1 cellular context compared by ENCODE assay signal in genomic region chr1:204286841-204287387, GRCh38.
TF ChIP-seq lines count a peak whose summit lies in the region.

No MANE protein-coding gene starts in this region.

TF ChIP-seq in WTC11, 78 proteins besides CTCF, POLR2A, EP300 and RAD21 (continued from another document):
- TF ChIP-seq STAT6 (CRISPR knock-in tag; conservative IDR thresholded peaks at IDR 0.05; ENCODE audit: low read depth) (no peak), GRHL2 (CRISPR knock-in tag; IDR thresholded peaks at IDR 0.05; ENCODE audit: insufficient replicate concordance, severe bottlenecking) (no peak), JAZF1 (CRISPR knock-in tag; IDR thresholded peaks at IDR 0.05) (no peak)
